In the genomic region with DNA sequence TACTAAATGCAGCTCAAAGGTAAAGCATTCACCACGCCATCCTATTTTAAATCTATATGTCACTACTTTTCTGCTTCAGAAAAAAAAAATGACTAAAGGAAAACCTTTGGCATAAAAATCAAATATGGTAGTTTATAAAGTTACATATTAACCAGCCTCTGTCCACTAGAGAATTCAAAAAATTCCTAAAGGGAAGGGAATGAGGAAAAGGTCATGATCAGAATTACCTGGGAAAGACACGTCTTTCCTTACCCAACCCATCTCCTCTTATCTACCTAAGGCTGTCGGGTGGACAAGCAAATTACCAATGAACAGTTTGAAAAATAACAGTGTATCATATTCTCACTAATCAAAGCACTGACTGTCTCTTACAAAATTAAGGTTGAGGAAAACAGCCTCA, we compare ENCODE assay signal across 22 cellular contexts.
"Had no signal": no experiment of that assay in that cellular context is flagged by ENCODE, and none has a peak within 500 bp of the region (broad histone marks: within the 10 kb centered on the region; RNA-seq: fewer than 3 reads in every experiment).

No MANE protein-coding gene starts in this region.

- H3K9ac ChIP-seq: neural progenitor cell had no signal

- H3K4me2 ChIP-seq: neural progenitor cell, smooth muscle cell had no signal

- H3K27me3 ChIP-seq: neural progenitor cell, sigmoid colon, vagina had no signal

- H3K4me3 ChIP-seq: neural progenitor cell, smooth muscle cell had no signal

- H3K4me1 ChIP-seq: foreskin keratinocyte had no signal

- H3K27ac ChIP-seq: foreskin keratinocyte, neural progenitor cell, vagina, VCaP had no signal

- ATAC-seq: activated CD8-positive, alpha-beta memory T cell treated with anti-CD3 and anti-CD28 coated beads, Interleukin-2, amount 10 ng/mL, durations not matched to agents 7 days and 5 days; activated CD8-positive, alpha-beta T cell treated with anti-CD3 and anti-CD28 coated beads for 36 hours; foreskin keratinocyte; naive thymus-derived CD4-positive, alpha-beta T cell; stimulated activated memory B cell treated with anti-CD40 and anti-IgM and Interleukin-4, amounts not matched to agents 10 μg/mL and 1 μg/mL and 100 μg/mL, for 72 hours had no signal

- H3K36me3 ChIP-seq: neural progenitor cell, sigmoid colon, vagina had no signal

- H3K9me3 ChIP-seq: sigmoid colon, vagina had no signal

- H2AFZ ChIP-seq: neural progenitor cell had no signal

- FAIRE-seq: endometrium had no signal

- DNase-seq: activated CD4-positive, alpha-beta T cell treated with anti-CD3 and anti-CD28 coated beads, Interleukin-2, amount 10 ng/mL, durations not matched to agents 7 days and 5 days; activated CD4-positive, CD25-positive, alpha-beta regulatory T cell treated with anti-CD3 and anti-CD28 coated beads, Interleukin-2, amount 50 U/mL, for 72 hours; activated CD8-positive, alpha-beta memory T cell treated with anti-CD3 and anti-CD28 coated beads, Interleukin-2, amount 10 ng/mL, durations not matched to agents 7 days and 5 days; activated CD8-positive, alpha-beta T cell treated with anti-CD3 and anti-CD28 coated beads for 36 hours; activated effector memory CD4-positive, alpha-beta T cell treated with anti-CD3 and anti-CD28 coated beads, Interleukin-2, amount 50 U/mL, for 16 hours; activated naive CD4-positive, alpha-beta T cell treated with anti-CD3 and anti-CD28 coated beads, Interleukin-2, amount 10 ng/mL, durations not matched to agents 7 days and 5 days; activated T-cell treated with anti-CD3 and anti-CD28 coated beads for 4 hours; cortex of kidney; erythroblast; foreskin keratinocyte; immature natural killer cell; mesenchymal stem cell; naive thymus-derived CD4-positive, alpha-beta T cell; retina; sigmoid colon; stimulated activated CD4-positive, alpha-beta T cell treated with anti-CD3 and anti-CD28 coated beads, Interleukin-15, amount 100 ng/mL, for 24 hours had no signal
